ENCODE assay signal across 11 cellular contexts in genomic region chr1:230210979-230211336, GRCh38.
DNase-seq lines count a peak whose midpoint lies in the region; ATAC-seq and TF ChIP-seq lines count a peak whose summit lies in the region.
"Had no signal": no experiment of that assay in that cellular context is flagged by ENCODE, and none has a peak within 500 bp of the region (broad histone marks: within the 10 kb centered on the region; RNA-seq: fewer than 3 reads in every experiment).

No MANE protein-coding gene starts in this region.

- H3K9ac ChIP-seq in smooth muscle cell (ENCODE audit: low read depth), result no peak overlapping the region

- POLR2A ChIA-PET in CD8-positive, alpha-beta memory T cell (lab: Charles Lee), result no interaction called here

- H3K27ac ChIP-seq in CD8-positive, alpha-beta memory T cell (ENCODE audit: low read depth, low read length), result no peak overlapping the region
- peak overlapping the region; percentile 71 for H3K27ac ChIP-seq in left ventricle myocardium inferior (replicated peaks)
- H3K27ac ChIP-seq in smooth muscle cell (ENCODE audit: low read depth), result peak overlapping the region; percentile 68
- H3K27ac ChIP-seq: epithelial cell of prostate had no signal

- H2AFZ ChIP-seq in smooth muscle cell (ENCODE audit: low read depth), result no peak overlapping the region

- H3K36me3 Mint-ChIP-seq in CD8-positive, alpha-beta memory T cell, result peaks cover 0 to 8% (median under 1%) of the 10 kb centered on the region in 3 donors
- H3K36me3 Mint-ChIP-seq in activated naive CD8-positive, alpha-beta T cell treated with anti-CD3 and anti-CD28 coated beads for 36 hours, result peaks cover 44% of the 10 kb centered on the region

- peaks cover 9% of the 10 kb centered on the region for H3K4me1 ChIP-seq in CD8-positive, alpha-beta memory T cell (ENCODE audit: insufficient read depth, low read length)
- H3K4me1 ChIP-seq in left ventricle myocardium inferior, result peaks cover 73% of the 10 kb centered on the region
- H3K4me1 ChIP-seq in smooth muscle cell (ENCODE audit: low read depth), result peaks cover 36% of the 10 kb centered on the region

- WGBS in smooth muscle cell (ENCODE audit: low lambda C conversion rate), result 75% methylated on average over 13 of the region's 13 CpGs

- DNase-seq in CD8-positive, alpha-beta memory T cell, result no peak
- DNase-seq in activated naive CD8-positive, alpha-beta T cell treated with anti-CD3 and anti-CD28 coated beads for 36 hours, result no peak
- peak; percentile 41 for DNase-seq in left ventricle myocardium inferior
- no peak for DNase-seq in smooth muscle cell (lab: John Stamatoyannopoulos, UW; ENCODE audit: unreplicated experiment)
- no peak for DNase-seq in effector CD8-positive, alpha-beta T cell (lab: John Stamatoyannopoulos, UW)
- DNase-seq in NCI-H1417 (lab: John Stamatoyannopoulos, UW), result no peak
- DNase-seq in NOMO-1 treated with dmso at 0.1 percent for 144 hours (lab: John Stamatoyannopoulos, UW; ENCODE audit: unreplicated experiment), result no peak
- DNase-seq: CD4-positive, alpha-beta memory T cell; NCI-H2081 had no signal

- ATAC-seq in HG03439 (IDR thresholded peaks at IDR 0.05; ENCODE audit: unreplicated experiment), result no peak

- no peaks in the 10 kb centered on the region for H3K9me3 Mint-ChIP-seq in CD8-positive, alpha-beta memory T cell
- H3K9me3 Mint-ChIP-seq in activated naive CD8-positive, alpha-beta T cell treated with anti-CD3 and anti-CD28 coated beads for 36 hours, result peaks cover 2% of the 10 kb centered on the region
- H3K9me3 Mint-ChIP-seq: CD4-positive, alpha-beta memory T cell had no signal

- peaks cover 55 to 72% (median 66%) of the 10 kb centered on the region in 3 donors for H3K4me1 Mint-ChIP-seq in CD8-positive, alpha-beta memory T cell
- peaks cover 56% of the 10 kb centered on the region for H3K4me1 Mint-ChIP-seq in activated naive CD8-positive, alpha-beta T cell treated with anti-CD3 and anti-CD28 coated beads for 36 hours

- no peaks in the 10 kb centered on the region for H3K27me3 Mint-ChIP-seq in CD8-positive, alpha-beta memory T cell
- H3K27me3 Mint-ChIP-seq in activated naive CD8-positive, alpha-beta T cell treated with anti-CD3 and anti-CD28 coated beads for 36 hours, result no peaks in the 10 kb centered on the region
- H3K27me3 Mint-ChIP-seq: CD4-positive, alpha-beta memory T cell had no signal

- H3K4me3 Mint-ChIP-seq in CD8-positive, alpha-beta memory T cell, result peak overlapping the region in 1 of 7 donors; percentile 25
- no peak overlapping the region for H3K4me3 Mint-ChIP-seq in activated naive CD8-positive, alpha-beta T cell treated with anti-CD3 and anti-CD28 coated beads for 36 hours

- CTCF ChIA-PET in CD8-positive, alpha-beta memory T cell (lab: Charles Lee), result no interaction called here

- intact Hi-C loops in left ventricle myocardium inferior (cut with micrococcal nuclease), result no loop called here

- no peaks in the 10 kb centered on the region for H3K9me3 ChIP-seq in CD8-positive, alpha-beta memory T cell (ENCODE audit: low read length)
- H3K9me3 ChIP-seq in left ventricle myocardium inferior (replicated peaks), result no peaks in the 10 kb centered on the region
- H3K9me3 ChIP-seq in smooth muscle cell (replicated peaks; ENCODE audit: low read depth), result no peaks in the 10 kb centered on the region

- H3K27ac Mint-ChIP-seq in CD8-positive, alpha-beta memory T cell, result peak overlapping the region in 7 of 8 donors; percentile 38 to 83 (median 74)
- H3K27ac Mint-ChIP-seq in activated naive CD8-positive, alpha-beta T cell treated with anti-CD3 and anti-CD28 coated beads for 36 hours, result peak overlapping the region; percentile 52

- TF ChIP-seq CTCF in left ventricle myocardium inferior (IDR thresholded peaks at IDR 0.05; ENCODE audit: borderline replicate concordance) (no peak), smooth muscle cell (IDR thresholded peaks at IDR 0.05; ENCODE audit: borderline replicate concordance, insufficient read depth, poor library complexity, severe bottlenecking) (no peak)

- H3K27me3 ChIP-seq in CD8-positive, alpha-beta memory T cell (ENCODE audit: insufficient read depth, low read length, poor library complexity, severe bottlenecking), result no peaks in the 10 kb centered on the region
- no peaks in the 10 kb centered on the region for H3K27me3 ChIP-seq in left ventricle myocardium inferior (ENCODE audit: low read depth)
- H3K27me3 ChIP-seq in smooth muscle cell (ENCODE audit: low read depth), result no peaks in the 10 kb centered on the region

- H3K4me3 ChIP-seq in CD8-positive, alpha-beta memory T cell (ENCODE audit: low read length), result no peak overlapping the region
- H3K4me3 ChIP-seq in left ventricle myocardium inferior (no peak overlapping the region), smooth muscle cell (no peak overlapping the region)

- peaks cover 23% of the 10 kb centered on the region for H3F3A ChIP-seq in smooth muscle cell (ENCODE audit: low read depth)

- peak overlapping the region; percentile 44 for H3K4me2 ChIP-seq in smooth muscle cell

- peaks cover 81% of the 10 kb centered on the region for H4K20me1 ChIP-seq in smooth muscle cell (ENCODE audit: low read depth)

- H3K36me3 ChIP-seq in CD8-positive, alpha-beta memory T cell (ENCODE audit: insufficient read depth, low read length), result no peaks in the 10 kb centered on the region
- H3K36me3 ChIP-seq in left ventricle myocardium inferior (no peaks in the 10 kb centered on the region), smooth muscle cell (ENCODE audit: low read depth) (no peaks in the 10 kb centered on the region)

- peaks cover 49% of the 10 kb centered on the region for H3K79me2 ChIP-seq in smooth muscle cell (ENCODE audit: low read depth)
